ENCODE assay signal across 8 cellular contexts in genomic region chr16:11978080-11978479, GRCh38.
DNase-seq lines count a peak whose midpoint lies in the region; ATAC-seq and TF ChIP-seq lines count a peak whose summit lies in the region.

No MANE protein-coding gene starts in this region.

- H3K9me3 ChIP-seq in stomach smooth muscle (ENCODE audit: control insufficient read depth in 2 of 2, low read length in 2 of 2), result no peaks in the 10 kb centered on the region

- H3K36me3 Mint-ChIP-seq in T-helper 2 cell treated with Interferon-gamma antibody and Interleukin-4, amounts not matched to agents 5 μg/mL and 100 μg/mL, for 36 hours (ENCODE audit: low read depth), result no peaks in the 10 kb centered on the region

- no peaks in the 10 kb centered on the region for H3K27me3 Mint-ChIP-seq in T-helper 2 cell treated with Interferon-gamma antibody and Interleukin-4, amounts not matched to agents 5 μg/mL and 100 μg/mL, for 36 hours (ENCODE audit: low read depth)

- peak overlapping the region; percentile 84 for H3K27ac Mint-ChIP-seq in T-helper 2 cell treated with Interferon-gamma antibody and Interleukin-4, amounts not matched to agents 5 μg/mL and 100 μg/mL, for 36 hours

- H3K27ac ChIP-seq in stomach smooth muscle (ENCODE audit: low read length), result peak overlapping the region; percentile 55

- no peaks in the 10 kb centered on the region for H3K27me3 ChIP-seq in stomach smooth muscle (ENCODE audit: control insufficient read depth in 1 of 2, insufficient read depth in 2 of 2, low read length in 2 of 2)

- ATAC-seq in HG03571 (IDR thresholded peaks at IDR 0.05; ENCODE audit: unreplicated experiment), result no peak

- peak overlapping the region; percentile 88 to 95 for H3K4me3 ChIP-seq in foreskin fibroblast (ENCODE audit: low read depth in 1 of 2, low read length in 2 of 2)
- peak overlapping the region; percentile 95 to 96 for H3K4me3 ChIP-seq in stomach smooth muscle (ENCODE audit: low read length in 2 of 2)

- H3K9me3 Mint-ChIP-seq in T-helper 2 cell treated with Interferon-gamma antibody and Interleukin-4, amounts not matched to agents 5 μg/mL and 100 μg/mL, for 36 hours, result no peaks in the 10 kb centered on the region

- H3K4me3 Mint-ChIP-seq in T-helper 2 cell treated with Interferon-gamma antibody and Interleukin-4, amounts not matched to agents 5 μg/mL and 100 μg/mL, for 36 hours, result peak overlapping the region; percentile 95

- no peaks in the 10 kb centered on the region for H3K36me3 ChIP-seq in stomach smooth muscle (ENCODE audit: control insufficient read depth in 2 of 2, insufficient read depth in 2 of 2, low read length in 2 of 2)

- peaks cover 22% of the 10 kb centered on the region for H3K4me1 ChIP-seq in stomach smooth muscle (ENCODE audit: control insufficient read depth, insufficient read depth, low read length)

- H3K9ac ChIP-seq in stomach smooth muscle (ENCODE audit: low read length in 2 of 2), result peak overlapping the region; percentile 13 to 89

- peak; percentile 15 for DNase-seq in activated CD4-positive, alpha-beta T cell treated with anti-CD3 and anti-CD28 coated beads for 48 hours
- no peak for DNase-seq in activated CD4-positive, alpha-beta T cell treated with anti-CD3 and anti-CD28 coated beads for 1 hour
- DNase-seq in T-helper 2 cell treated with Interferon-gamma antibody and Interleukin-4, amounts not matched to agents 5 μg/mL and 100 μg/mL, for 36 hours (ENCODE audit: low spot score), result no peak
- no peak for DNase-seq in foreskin fibroblast
- no peak for DNase-seq in activated CD4-positive, CD25-positive, alpha-beta regulatory T cell treated with anti-CD3 and anti-CD28 coated beads, Interleukin-2, amount 50 U/mL, for 72 hours
- DNase-seq in NCI-H524 (lab: John Stamatoyannopoulos, UW), result no peak

- H3K4me1 Mint-ChIP-seq in T-helper 2 cell treated with Interferon-gamma antibody and Interleukin-4, amounts not matched to agents 5 μg/mL and 100 μg/mL, for 36 hours (ENCODE audit: low read depth), result peaks cover 25% of the 10 kb centered on the region

- no peak for TF ChIP-seq CTCF in foreskin fibroblast (IDR thresholded peaks at IDR 0.05; ENCODE audit: low read depth, low read length)
